13 cellular contexts compared by ENCODE assay signal in genomic region chr22:40645579-40646197, GRCh38. TPM values are rescaled to one million over a fixed set of nuclear protein-coding genes. Genes with fewer than 3 reads are reported as not detected.
DNase-seq lines count a peak whose midpoint lies in the region; FAIRE-seq and TF ChIP-seq lines count a peak whose summit lies in the region.
"Had no signal": no experiment of that assay in that cellular context is flagged by ENCODE, and none has a peak within 500 bp of the region (broad histone marks: within the 10 kb centered on the region; RNA-seq: fewer than 3 reads in every experiment).

No MANE protein-coding gene starts in this region.

- no peak for DNase-seq in HFFc6
- DNase-seq in keratinocyte (ENCODE audit: low read depth, low spot score) = no peak
- DNase-seq in NAMALWA (ENCODE audit: low spot score) = no peak
- no peak for DNase-seq in nucleus accumbens (lab: John Stamatoyannopoulos, UW)
- no peak for DNase-seq in stimulated activated CD4-positive, alpha-beta T cell treated with anti-CD3 and anti-CD28 coated beads, Interleukin-2, amount 100 ng/mL, for 48 hours
- no peak for DNase-seq in NOMO-1 (lab: John Stamatoyannopoulos, UW; ENCODE audit: unreplicated experiment in 2 of 2)
- DNase-seq: activated gamma-delta T cell had no signal

- H3K36me3 ChIP-seq in keratinocyte (ENCODE audit: control insufficient read depth in 2 of 2, extremely low read depth in 1 of 2, insufficient read depth in 2 of 2, low read length in 2 of 2) = no peaks in the 10 kb centered on the region
- H3K36me3 ChIP-seq: ovary had no signal

- H2AFZ ChIP-seq in keratinocyte (ENCODE audit: control insufficient read depth, low read length) = peak overlapping the region; percentile 21

- no peaks in the 10 kb centered on the region for H3K9me1 ChIP-seq in keratinocyte (ENCODE audit: control insufficient read depth, extremely low read depth, insufficient read depth, low read length)

- peak overlapping the region; percentile 76 for H3K27ac ChIP-seq in VCaP
- peak overlapping the region; percentile 93 for H3K27ac ChIP-seq in keratinocyte (ENCODE audit: control insufficient read depth, insufficient read depth, low read length)
- peak overlapping the region in 12 of 21 experiments; percentile 38 to 76 (median 60) for H3K27ac ChIP-seq in skin epidermis
- H3K27ac ChIP-seq: ovary, SK-N-MC had no signal

- dilution Hi-C loops in keratinocyte (cut with MboI; ENCODE audit: extremely low pct_ligation_motif_present, low sequenced_read_pairs) = loop anchor here (25.0 kb wide), 1 partner anchor 108 kb away; no protein-coding TSS in a partner anchor

- H3K4me2 ChIP-seq in keratinocyte (ENCODE audit: control insufficient read depth, extremely low read depth, insufficient read depth, low read depth, low read length) = peak overlapping the region; percentile 51

- FAIRE-seq in keratinocyte (lab: Jason Lieb, UNC) = no peak

- no peaks in the 10 kb centered on the region for H3K27me3 Mint-ChIP-seq in HFFc6 (ENCODE audit: insufficient read depth)

- H3K4me3 ChIP-seq in keratinocyte (ENCODE audit: control insufficient read depth in 2 of 3, extremely low read depth in 1 of 3, insufficient read depth in 2 of 3, low read depth in 1 of 3, low read length in 3 of 3) (no peak overlapping the region), skin epidermis (no peak overlapping the region)
- H3K4me3 ChIP-seq: ovary, SK-N-MC had no signal

- peaks cover 31% of the 10 kb centered on the region for H3K4me1 ChIP-seq in keratinocyte (ENCODE audit: control insufficient read depth, extremely low read depth, insufficient read depth, low read length)

- TF ChIP-seq CTCF in HFFc6 (IDR thresholded peaks at IDR 0.05) (no peak), VCaP (conservative IDR thresholded peaks at IDR 0.05) (no peak), keratinocyte (optimal IDR thresholded peaks at IDR 0.05 in 1 of 3, IDR thresholded peaks at IDR 0.05 in 1 of 3, conservative IDR thresholded peaks at IDR 0.05 in 1 of 3; ENCODE audit: extremely low read depth in 1 of 3, insufficient read depth in 2 of 3, low read length in 3 of 3) (no peak)

- H3K27ac Mint-ChIP-seq in HFFc6 = peak overlapping the region; percentile 67

- no peaks in the 10 kb centered on the region for H3K27me3 ChIP-seq in keratinocyte (ENCODE audit: control insufficient read depth, extremely low read depth, insufficient read depth, low read length)
- H3K27me3 ChIP-seq: dorsolateral prefrontal cortex, ovary had no signal

- H3K9me3 ChIP-seq in keratinocyte (ENCODE audit: control insufficient read depth, low read depth, low read length) = no peaks in the 10 kb centered on the region
- H3K9me3 ChIP-seq: ovary had no signal

- H3K79me2 ChIP-seq in keratinocyte (ENCODE audit: control insufficient read depth, insufficient read depth, low read length) = no peaks in the 10 kb centered on the region

- H3K4me3 Mint-ChIP-seq in HFFc6 = no peak overlapping the region

- no peaks in the 10 kb centered on the region for H4K20me1 ChIP-seq in keratinocyte (ENCODE audit: control insufficient read depth, extremely low read depth, insufficient read depth, low read length)

- no peaks in the 10 kb centered on the region for H3K9me3 Mint-ChIP-seq in HFFc6

- H3K9ac ChIP-seq in keratinocyte (ENCODE audit: control insufficient read depth, extremely low read depth, insufficient read depth, low read length) = no peak overlapping the region

- H3K4me1 Mint-ChIP-seq in HFFc6 (ENCODE audit: low read depth) = peaks cover 16% of the 10 kb centered on the region

- no peaks in the 10 kb centered on the region for H3K36me3 Mint-ChIP-seq in HFFc6 (ENCODE audit: low read depth)

RNA-seq across cellular contexts. Expression of gene MRTFA, which starts 9.2 kb away (rescaled TPM):
- total RNA-seq in HFFc6 (2021; fragmentation: NEBNext Ultra II Directional; extraction: Animal tissue kit (Norgen Biotek cat#: 25700)) = 10 to 100 TPM; 36.4 to 48.7 (median 42.2) TPM
- 5.6 to 14.3 TPM (median 6.5 TPM) in 3 replicates for polyA plus RNA-seq in keratinocyte
- 8.2 TPM for polyA plus RNA-seq in keratinocyte (2011; ENCODE audit: low read depth)
- polyA plus RNA-seq in keratinocyte (2011; cell fraction: cytosol; rRNA removed) = 4.9 and 10.8 TPM in 2 replicates
- 33.6 and 38.9 TPM in 2 replicates for polyA plus RNA-seq in keratinocyte (2011; cell fraction: nucleus; rRNA removed)
- polyA plus RNA-seq in keratinocyte (2012; ENCODE audit: low replicate concordance) = 22.3 and 39.1 TPM in 2 replicates
- 28.4 to 116 TPM (median 38.1 TPM) in 3 replicates for polyA minus RNA-seq in keratinocyte
- polyA minus RNA-seq in keratinocyte (2011; cell fraction: cytosol; rRNA and poly(A)+ RNA removed) = 52.6 TPM
- polyA minus RNA-seq in keratinocyte (2011; cell fraction: nucleus; rRNA and poly(A)+ RNA removed) = 49.2 and 94.8 TPM in 2 replicates

RNA-seq across cellular contexts. Expression of gene MCHR1, which starts 33.6 kb away (rescaled TPM):
- under 1 TPM in 1 of 6 experiments, not detected in 5; 0.28 TPM for total RNA-seq in HFFc6 (2021; fragmentation: NEBNext Ultra II Directional; extraction: Animal tissue kit (Norgen Biotek cat#: 25700))
- 0.12 to 0.24 TPM in 2 of 3 replicates, not detected in the other for polyA plus RNA-seq in keratinocyte
- polyA plus RNA-seq in keratinocyte (2011; ENCODE audit: low read depth) = not detected
- 0.11 TPM in 1 of 2 replicates, not detected in the other for polyA plus RNA-seq in keratinocyte (2011; cell fraction: cytosol; rRNA removed)
- 0.19 and 0.29 TPM in 2 replicates for polyA plus RNA-seq in keratinocyte (2011; cell fraction: nucleus; rRNA removed)
- polyA plus RNA-seq in keratinocyte (2012; ENCODE audit: low replicate concordance) = not detected in 2 replicates
- polyA minus RNA-seq in keratinocyte = 1.8 TPM in 1 of 3 replicates, not detected in the others
- not detected for polyA minus RNA-seq in keratinocyte (2011; cell fraction: cytosol; rRNA and poly(A)+ RNA removed)
- polyA minus RNA-seq in keratinocyte (2011; cell fraction: nucleus; rRNA and poly(A)+ RNA removed) = not detected in 2 replicates
- total RNA-seq: mesenteric fat pad had no signal
